Comparison of ENCODE assay signal across 7 cellular contexts in the genomic region with DNA sequence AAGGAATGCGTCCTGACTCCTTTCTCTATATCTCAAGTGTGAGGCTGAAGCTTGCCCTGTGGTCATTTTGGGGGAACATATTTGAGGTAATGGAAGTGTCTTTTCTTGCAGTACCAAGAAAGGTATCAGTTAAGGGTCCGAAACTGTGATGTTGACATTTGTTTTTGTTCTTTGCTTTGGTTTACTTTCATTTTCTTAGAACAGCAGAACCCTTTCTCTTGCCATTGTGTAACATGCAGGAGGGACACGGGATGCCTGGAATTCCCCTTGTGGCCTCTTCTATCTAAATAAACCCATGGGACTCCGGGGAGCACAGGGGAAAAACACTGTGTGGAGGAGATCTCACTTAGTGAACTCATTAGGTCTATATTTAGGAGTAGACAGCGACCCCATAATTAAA.
DNase-seq lines count a peak whose midpoint lies in the region; ATAC-seq, FAIRE-seq and TF ChIP-seq lines count a peak whose summit lies in the region.
"Not testable (repeated sequence)": the region's sequence is repeated elsewhere in the genome, so short reads cannot be mapped to it uniquely, and the experiment has no call there.

No MANE protein-coding gene starts in this region.

- not testable (repeated sequence) for TF ChIP-seq CTCF in astrocyte of the spinal cord (IDR thresholded peaks at IDR 0.05; ENCODE audit: low read depth, low read length)

- DNase-seq in GM19239 (ENCODE audit: insufficient read length, low spot score) (peak; percentile 1), astrocyte of the spinal cord (ENCODE audit: low read depth, low spot score) (peak; percentile 5)

- peak; percentile 85 for ATAC-seq in GM18511 (IDR thresholded peaks at IDR 0.05; ENCODE audit: unreplicated experiment)
- ATAC-seq in GM21423 (IDR thresholded peaks at IDR 0.05; ENCODE audit: unreplicated experiment): peak; percentile 78
- peak; percentile 91 for ATAC-seq in HG02642 (IDR thresholded peaks at IDR 0.05; ENCODE audit: poor library complexity, unreplicated experiment)
- peak; percentile 64 for ATAC-seq in HG03060 (IDR thresholded peaks at IDR 0.05; ENCODE audit: low read depth, unreplicated experiment)
- ATAC-seq in HG03442 (IDR thresholded peaks at IDR 0.05; ENCODE audit: unreplicated experiment): peak; percentile 87

- not testable (repeated sequence) for FAIRE-seq in GM19239 (lab: Jason Lieb, UNC)

- H3K4me3 ChIP-seq in astrocyte of the spinal cord (ENCODE audit: low read depth, low read length): not testable (repeated sequence)

- in situ Hi-C loops in astrocyte of the spinal cord (cut with HindIII; ENCODE audit: low sequenced_read_pairs): not testable (repeated sequence)
